8 cellular contexts compared by ENCODE assay signal in genomic region chr5:177133119-177133844, GRCh38. TPM values are rescaled to one million over a fixed set of nuclear protein-coding genes. Genes with fewer than 3 reads are reported as not detected.
DNase-seq lines count a peak whose midpoint lies in the region; ATAC-seq and TF ChIP-seq lines count a peak whose summit lies in the region.

TSS of gene NSD1 (plus strand) at chr5:177133773. CDS start at chr5:177135104, 1,331 bp downstream.

- TF ChIP-seq POLR2A in stomach (IDR thresholded peaks at IDR 0.05), result no peak

- H3K4me3 ChIP-seq in fibroblast of villous mesenchyme (ENCODE audit: low read depth, low read length) (peak within 1 kb of the TSS; percentile 64), neural progenitor cell (peak within 1 kb of the TSS; percentile 78), stomach (peak within 1 kb of the TSS; percentile 57 to 88 (median 80))

- intact Hi-C loops in stomach (cut with DNase I; ENCODE audit: low total_unique reads), result no loop called here

- WGBS in stomach, 5 donors, result 1 to 2% (median 1%) methylated on average over 13 to 87 of the region's 89 CpGs

- H3K27me3 Mint-ChIP-seq in neural progenitor cell (ENCODE audit: insufficient read depth, low read depth), result peaks cover 5% of the 10 kb centered on the region

- H3K4me3 Mint-ChIP-seq in neural progenitor cell, result peak within 1 kb of the TSS; percentile 90

- DNase-seq in CD1c-positive myeloid dendritic cell (ENCODE audit: extremely low spot score) (peak; percentile 90), RPMI7951 (ENCODE audit: low read depth) (peak; percentile 70), fibroblast of villous mesenchyme (ENCODE audit: low read depth) (peak; percentile 80), neural progenitor cell (ENCODE audit: low spot score) (peak; percentile 98), stomach (peak; percentile 88)
- DNase-seq in activated effector memory CD4-positive, alpha-beta T cell treated with anti-CD3 and anti-CD28 coated beads, Interleukin-2, amount 50 U/mL, for 16 hours, result peak; percentile 96

- no peaks in the 10 kb centered on the region for H3K9me3 ChIP-seq in neural progenitor cell (ENCODE audit: low read depth)
- no peaks in the 10 kb centered on the region for H3K9me3 ChIP-seq in stomach

- peaks cover 36% of the 10 kb centered on the region for H3K4me1 Mint-ChIP-seq in neural progenitor cell

- H2AFZ ChIP-seq in neural progenitor cell (replicated peaks), result peak within 1 kb of the TSS; percentile 38

- H3K27ac ChIP-seq in neural progenitor cell, result peak within 1 kb of the TSS; percentile 94
- peak within 1 kb of the TSS; percentile 86 to 94 (median 89) for H3K27ac ChIP-seq in stomach

- H3K36me3 ChIP-seq in neural progenitor cell (peaks cover 26% of the 10 kb centered on the region), stomach (peaks cover 9 to 27% (median 19%) of the 10 kb centered on the region in 4 donors)

- no peak for TF ChIP-seq EP300 in stomach (IDR thresholded peaks at IDR 0.05)

- TF ChIP-seq CTCF in fibroblast of villous mesenchyme (IDR thresholded peaks at IDR 0.05; ENCODE audit: insufficient read depth, low read depth, low read length) (no peak), neural progenitor cell (IDR thresholded peaks at IDR 0.05) (no peak), stomach (IDR thresholded peaks at IDR 0.05) (no peak)

- peak within 1 kb of the TSS; percentile 94 for H3K9ac ChIP-seq in neural progenitor cell

- H3K9me3 Mint-ChIP-seq in neural progenitor cell, result no peaks in the 10 kb centered on the region

- ATAC-seq in GM19351 (IDR thresholded peaks at IDR 0.05; ENCODE audit: unreplicated experiment) (peak; percentile 64), HG03521 (IDR thresholded peaks at IDR 0.05; ENCODE audit: unreplicated experiment) (peak; percentile 58)

- peak within 1 kb of the TSS; percentile 95 for H3K4me2 ChIP-seq in neural progenitor cell

- peaks cover 44% of the 10 kb centered on the region for H3K4me1 ChIP-seq in neural progenitor cell
- H3K4me1 ChIP-seq in stomach, result peaks cover 45 to 50% (median 46%) of the 10 kb centered on the region in 4 donors

- H3K27me3 ChIP-seq in neural progenitor cell (no peaks in the 10 kb centered on the region), stomach (no peaks in the 10 kb centered on the region)

- peaks cover 42% of the 10 kb centered on the region for H3F3A ChIP-seq in neural progenitor cell (ENCODE audit: low read depth)

- peaks cover 16% of the 10 kb centered on the region for H3K36me3 Mint-ChIP-seq in neural progenitor cell

- peaks cover 51% of the 10 kb centered on the region for H3K79me2 ChIP-seq in neural progenitor cell (ENCODE audit: low read depth)

- peaks cover 37% of the 10 kb centered on the region for H4K20me1 ChIP-seq in neural progenitor cell (ENCODE audit: low read depth)

- peak within 1 kb of the TSS; percentile 93 for H3K27ac Mint-ChIP-seq in neural progenitor cell

RNA-seq across cellular contexts. Expression of gene NSD1, which starts in this region (rescaled TPM):
- total RNA-seq in RPMI7951 (2014; rRNA removed; shearing (Covaris generic)), result 11.5 and 14.5 TPM in 2 replicates
- total RNA-seq in fibroblast of villous mesenchyme (59.3 and 70.0 TPM in 2 replicates), neural progenitor cell (ENCODE audit: low replicate concordance) (61.3 and 114 TPM in 2 replicates), stomach (10 to 100 TPM; 17.5 to 69.9 (median 40.0) TPM)
- polyA plus RNA-seq in stomach, result 1 to 10 TPM; 5.1 to 6.9 (median 5.9) TPM

Comparison
In these comparisons a context has a peak if more than half of its experiments do, and no peak if none do; other contexts are left out.
1. Peak in every context shown above with its lines: DNase-seq, ATAC-seq, H3K4me3 ChIP-seq and H3K27ac ChIP-seq.